8 cellular contexts compared by ENCODE assay signal in genomic region chr3:47420511-47421484, GRCh38. TPM values are rescaled to one million over a fixed set of nuclear protein-coding genes. Genes with fewer than 3 reads are reported as not detected.
A peak's percentile ranks its signal among the peaks of the same experiment; 100 is the strongest.
DNase-seq lines count a peak whose midpoint lies in the region; ATAC-seq and TF ChIP-seq lines count a peak whose summit lies in the region.

No MANE protein-coding gene starts in this region.

- H3K27ac ChIP-seq in C4-2B (peak overlapping the region; percentile 44), OCI-LY7 (ENCODE audit: low read depth, low read length, poor library complexity, severe bottlenecking) (peak overlapping the region; percentile 69), esophagus squamous epithelium (peak overlapping the region; percentile 65 to 80 (median 76))

- peak overlapping the region; percentile 92 to 99 (median 99) for H3K27ac Mint-ChIP-seq in naive B cell

- H3K4me1 Mint-ChIP-seq in naive B cell, result peaks cover 17 to 24% (median 19%) of the 10 kb centered on the region in 3 donors

- POLR2A ChIA-PET in OCI-LY7 (lab: Charles Lee), result interaction anchor here (0.5 to 0.6 kb wide), 2 partner anchors 12 to 16 kb away, joined by 3 read pairs; no protein-coding TSS in a partner anchor

- H2AFZ ChIP-seq in OCI-LY7 (ENCODE audit: low read length), result peak overlapping the region; percentile 68; the same call in 1 of the 2 replicates

- BruUV-seq in OCI-LY7 (replicated peaks; lab: Mats Ljungman, UMichigan), result no TSS peak

- peak overlapping the region; percentile 60 for H3K4me2 ChIP-seq in OCI-LY7 (ENCODE audit: low read length)

- no peaks in the 10 kb centered on the region for H4K20me1 ChIP-seq in OCI-LY7 (ENCODE audit: insufficient read depth, low read length)

- peak overlapping the region in 7 of 8 donors; percentile 52 to 84 (median 69) for H3K4me3 Mint-ChIP-seq in naive B cell

- no peak for TF ChIP-seq POLR2A in esophagus squamous epithelium (IDR thresholded peaks at IDR 0.05)

- peak; percentile 86 for DNase-seq in HT-29 (ENCODE audit: low spot score)
- peak; percentile 93 for DNase-seq in OCI-LY7 (ENCODE audit: low spot score)
- peak; percentile 87 for DNase-seq in activated T-cell treated with anti-CD3 and anti-CD28 coated beads, Interleukin-2, amount 50 U/mL, for 1 hour
- peak; percentile 25 for DNase-seq in esophagus squamous epithelium (lab: John Stamatoyannopoulos, UW)
- DNase-seq in naive B cell, result peak; percentile 86
- peak; percentile 69 to 86 for DNase-seq in stimulated activated CD8-positive, alpha-beta memory T cell treated with anti-CD3 and anti-CD28 coated beads, Interleukin-7, amount 100 ng/mL, for 48 hours (ENCODE audit: extremely low read depth in 1 of 2, low read depth in 1 of 2)

- no peaks in the 10 kb centered on the region for H3K9me3 ChIP-seq in OCI-LY7 (ENCODE audit: low read length)
- no peaks in the 10 kb centered on the region for H3K9me3 ChIP-seq in esophagus squamous epithelium

- H3K79me2 ChIP-seq in OCI-LY7 (ENCODE audit: insufficient read depth, low read depth, low read length), result no peaks in the 10 kb centered on the region

- H3K36me3 ChIP-seq in OCI-LY7 (ENCODE audit: insufficient read depth, low read length) (peaks cover 55% of the 10 kb centered on the region; the same call in 1 of the 2 replicates), esophagus squamous epithelium (peaks cover 30 to 92% (median 40%) of the 10 kb centered on the region in 3 donors)

- peaks cover 10% of the 10 kb centered on the region for H3K4me1 ChIP-seq in OCI-LY7 (ENCODE audit: insufficient read depth, low read length, poor library complexity, severe bottlenecking)
- H3K4me1 ChIP-seq in esophagus squamous epithelium, result peaks cover 12 to 19% (median 12%) of the 10 kb centered on the region in 3 donors

- intact Hi-C loops in OCI-LY7 (cut with micrococcal nuclease; ENCODE audit: unreplicated experiment), result loop anchor here (1.0 kb wide), 3 partner anchors 56 to 369 kb away; partner anchors contain the start of gene ELP6
- intact Hi-C loops in esophagus squamous epithelium (cut with DNase I), result loop anchor here (2.0 kb wide), 1 partner anchor 52 kb away; no protein-coding TSS in a partner anchor

- peaks cover 0 to 8% of the 10 kb centered on the region in 2 donors for H3K36me3 Mint-ChIP-seq in naive B cell

- ATAC-seq in GM19372 (IDR thresholded peaks at IDR 0.05; ENCODE audit: low read depth, unreplicated experiment), result peak; percentile 72
- peak; percentile 92 to 94 for ATAC-seq in naive B cell (ENCODE audit: low read depth in 2 of 2)

- peak; percentile 87 for TF ChIP-seq CTCF in C4-2B (conservative IDR thresholded peaks at IDR 0.05)
- peak; percentile 91 for TF ChIP-seq CTCF in OCI-LY7 (conservative IDR thresholded peaks at IDR 0.05; ENCODE audit: low read length)
- peak; percentile 93 to 97 (median 94) for TF ChIP-seq CTCF in esophagus squamous epithelium (IDR thresholded peaks at IDR 0.05)

- no peak overlapping the region for H3K4me3 ChIP-seq in OCI-LY7 (ENCODE audit: low read depth, low read length, poor library complexity, severe bottlenecking)
- no peak overlapping the region for H3K4me3 ChIP-seq in esophagus squamous epithelium

- no peaks in the 10 kb centered on the region for H3K27me3 ChIP-seq in esophagus squamous epithelium

- peaks cover 0 to 1% (median 0%) of the 10 kb centered on the region in 7 donors for H3K9me3 Mint-ChIP-seq in naive B cell

- H3K27me3 Mint-ChIP-seq in naive B cell, result no peaks in the 10 kb centered on the region

- CTCF ChIA-PET in OCI-LY7 (lab: Charles Lee; ENCODE audit: unreplicated experiment), result interaction anchor here (0.6 to 1.6 kb wide), 4 partner anchors 24 to 78 kb away, joined by 3 to 5 read pairs (median 4); partner anchors contain the start of gene PTPN23

- H3K9me2 ChIP-seq in OCI-LY7 (ENCODE audit: insufficient read depth, low read length), result no peaks in the 10 kb centered on the region

- WGBS in esophagus squamous epithelium, 2 donors, result 62 to 87% methylated on average over 12 to 21 of the region's 29 CpGs

RNA-seq across cellular contexts. Expression of gene PTPN23, which starts 40.0 kb away (rescaled TPM):
- total RNA-seq in HT-29 (2014; rRNA removed; shearing (Covaris generic)), result 13.9 and 16.6 TPM in 2 replicates
- total RNA-seq in OCI-LY7 (2014; rRNA removed; shearing (Covaris generic)), result 13.6 and 15.5 TPM in 2 replicates
- total RNA-seq in OCI-LY7 (2022) (40.0 and 41.1 TPM in 2 replicates), esophagus squamous epithelium (100 to 1,000 TPM in 1 of 4 donors, 10 to 100 TPM in 3; 10.5 to 134 (median 24.4) TPM)
- polyA plus RNA-seq in naive B cell (ENCODE audit: low read depth in 6 of 6), result 1 to 10 TPM in 5 of 6 donors, under 1 TPM in 1; 0.60 to 6.3 (median 4.2) TPM

RNA-seq across cellular contexts. Expression of gene SCAP, which starts 54.9 kb away (rescaled TPM):
- total RNA-seq in HT-29 (2014; rRNA removed; shearing (Covaris generic)), result 83.0 and 88.1 TPM in 2 replicates
- total RNA-seq in OCI-LY7 (2014; rRNA removed; shearing (Covaris generic)), result 49.6 and 63.7 TPM in 2 replicates
- 69.4 and 70.5 TPM in 2 replicates for total RNA-seq in OCI-LY7 (2022)
- 100 to 1,000 TPM in 1 of 4 donors, 10 to 100 TPM in 3; 68.7 to 108 (median 79.5) TPM for total RNA-seq in esophagus squamous epithelium
- 10 to 100 TPM; 16.7 to 54.1 (median 34.8) TPM for polyA plus RNA-seq in naive B cell (ENCODE audit: low read depth in 6 of 6)

Comparison
In these comparisons a context has a peak if more than half of its experiments do, and no peak if none do; other contexts are left out.
1. DNase-seq: peak in every context shown above with its lines; median percentile 93 in OCI-LY7; 87 in activated T-cell treated with anti-CD3 and anti-CD28 coated beads, Interleukin-2, amount 50 U/mL, for 1 hour; 86 in HT-29; 86 in naive B cell; 78 in stimulated activated CD8-positive, alpha-beta memory T cell treated with anti-CD3 and anti-CD28 coated beads, Interleukin-7, amount 100 ng/mL, for 48 hours; 25 in esophagus squamous epithelium.